Comparison of ENCODE assay signal across 9 cellular contexts in genomic region chr5:67315082-67315801, GRCh38.
DNase-seq lines count a peak whose midpoint lies in the region; ATAC-seq, FAIRE-seq and TF ChIP-seq lines count a peak whose summit lies in the region.
"Had no signal": no experiment of that assay in that cellular context is flagged by ENCODE, and none has a peak within 500 bp of the region (broad histone marks: within the 10 kb centered on the region; RNA-seq: fewer than 3 reads in every experiment).

No MANE protein-coding gene starts in this region.

- H3K27ac ChIP-seq in angular gyrus (ENCODE audit: low read depth, low read length), result peak overlapping the region; percentile 97
- H3K27ac ChIP-seq: Peyer's patch had no signal

- no peak for FAIRE-seq in GM12891 (lab: Jason Lieb, UNC)

- intact Hi-C loops in Right ventricle myocardium superior (cut with DNase I), result no loop called here

- no peak for TF ChIP-seq POLR2A in GM12891 (IDR thresholded peaks at IDR 0.05; ENCODE audit: low read depth, low read length)

- DNase-seq in ELR (ENCODE audit: low read depth) (peak; percentile 67), Right ventricle myocardium superior (peak; percentile 42), renal cortical epithelial cell (ENCODE audit: low read depth) (peak; percentile 95), T-helper 2 cell (no peak), GM12891 (ENCODE audit: insufficient read length, low spot score) (no peak), NCI-H2081 treated with DMSO at 0.1 percent for 48 hours (lab: John Stamatoyannopoulos, UW) (no peak)
- DNase-seq: Peyer's patch had no signal

- ATAC-seq in Right ventricle myocardium superior (ENCODE audit: poor library complexity), result peak; percentile 34
- ATAC-seq in GM18870 (IDR thresholded peaks at IDR 0.05; ENCODE audit: unreplicated experiment), result no peak

TF ChIP-seq in GM12891, 5 proteins besides CTCF, POLR2A, EP300 and RAD21:
- TF ChIP-seq POU2F2 (IDR thresholded peaks at IDR 0.05; ENCODE audit: low read depth, low read length), result no peak
- TF ChIP-seq PAX5 (IDR thresholded peaks at IDR 0.05; ENCODE audit: insufficient read depth, low read length, severe bottlenecking), result no peak
- TF ChIP-seq SPI1 (IDR thresholded peaks at IDR 0.05; ENCODE audit: low read depth, low read length), result no peak
- no peak for TF ChIP-seq POLR2AphosphoS5 (IDR thresholded peaks at IDR 0.05; ENCODE audit: low read depth, low read length)
- TF ChIP-seq TAF1 (IDR thresholded peaks at IDR 0.05; ENCODE audit: low read depth, low read length), result no peak

Comparison
In these comparisons a context has a peak if more than half of its experiments do, and no peak if none do; other contexts are left out.
1. DNase-seq: peak in ELR (single experiment), Right ventricle myocardium superior (single experiment) and renal cortical epithelial cell (single experiment); none in T-helper 2 cell (0 of 5), GM12891 (single experiment) and NCI-H2081 treated with DMSO at 0.1 percent for 48 hours (single experiment).